ENCODE assay signal across 22 cellular contexts in the genomic region with DNA sequence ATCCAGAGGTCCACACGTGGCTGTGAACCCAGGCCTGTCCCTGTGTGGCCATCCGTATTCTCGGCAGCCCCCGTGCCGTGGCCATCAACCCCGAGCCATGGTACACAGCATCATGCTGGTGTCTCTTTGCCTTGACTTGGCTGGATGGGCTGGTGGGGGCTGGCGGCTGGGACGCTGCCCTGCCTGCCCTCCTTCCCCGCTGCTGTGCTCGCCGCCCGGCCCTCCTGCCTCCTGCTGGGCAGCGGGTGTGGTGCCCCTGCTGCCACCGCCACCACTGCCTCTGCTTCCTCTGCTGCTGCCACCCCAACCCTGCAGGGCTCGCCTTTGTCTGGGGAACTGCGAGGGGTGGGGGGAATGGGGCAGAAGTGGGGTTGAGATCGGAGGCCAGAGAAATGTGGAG. TPM values are rescaled to one million over a fixed set of nuclear protein-coding genes. Genes with fewer than 3 reads are reported as not detected.
"Had no signal": no experiment of that assay in that cellular context is flagged by ENCODE, and none has a peak within 500 bp of the region (broad histone marks: within the 10 kb centered on the region; RNA-seq: fewer than 3 reads in every experiment).

No MANE protein-coding gene starts in this region.

- H3K4me3 ChIP-seq: ascending aorta, hepatocyte, tibial nerve had no signal

- FAIRE-seq: bronchial epithelial cell, islet of Langerhans, TTC549, urothelium cell line had no signal

- H3K27ac ChIP-seq: ascending aorta, hepatocyte, parathyroid adenoma had no signal

- ATAC-seq: effector memory CD8-positive, alpha-beta T cell; left cardiac atrium; naive thymus-derived CD8-positive, alpha-beta T cell; stimulated activated naive CD8-positive, alpha-beta T cell treated with anti-CD3 and anti-CD28 coated beads, Interleukin-15, Interleukin-2, amounts not matched to agents 100 U/mL and 50 U/mL, for 24 hours had no signal

- H3K4me1 ChIP-seq: ascending aorta, parathyroid adenoma had no signal

- H3K27me3 Mint-ChIP-seq: activated CD4-positive, alpha-beta T cell treated with anti-CD3 and anti-CD28 coated beads, Interleukin-2, amount 10 ng/mL, durations not matched to agents 24 days and 14 days; activated naive CD4-positive, alpha-beta T cell treated with anti-CD3 and anti-CD28 coated beads, Interleukin-2, amount 50 U/mL, for 24 hours; effector memory CD8-positive, alpha-beta T cell; naive thymus-derived CD8-positive, alpha-beta T cell had no signal

- DNase-seq: activated CD4-positive, alpha-beta T cell treated with anti-CD3 and anti-CD28 coated beads, Interleukin-2, amount 10 ng/mL, durations not matched to agents 24 days and 14 days; activated CD4-positive, CD25-positive, alpha-beta regulatory T cell; activated CD8-positive, alpha-beta memory T cell treated with anti-CD3 and anti-CD28 coated beads, Interleukin-2, amount 50 U/mL, for 4 hours; activated gamma-delta T cell; activated T-cell treated with anti-CD3 and anti-CD28 coated beads, Interleukin-2, amount 50 U/mL, for 72 hours; dermis blood vessel endothelial cell; effector memory CD8-positive, alpha-beta T cell; foreskin fibroblast; left cardiac atrium; mesenchymal stem cell; naive thymus-derived CD8-positive, alpha-beta T cell; stimulated activated CD8-positive, alpha-beta memory T cell treated with anti-CD3 and anti-CD28 coated beads, Interleukin-4, amount 100 ng/mL, for 48 hours; stimulated activated naive CD8-positive, alpha-beta T cell treated with anti-CD3 and anti-CD28 coated beads, Interleukin-15, Interleukin-2, amounts not matched to agents 100 U/mL and 50 U/mL, for 24 hours had no signal

- H3K9me3 ChIP-seq: ascending aorta, tibial nerve had no signal

- H3K4me2 ChIP-seq: hepatocyte had no signal

- H3K9ac ChIP-seq: parathyroid adenoma had no signal

- H3K79me2 ChIP-seq: parathyroid adenoma had no signal

- H2AFZ ChIP-seq: hepatocyte, parathyroid adenoma had no signal

- H3K27ac Mint-ChIP-seq: activated CD4-positive, alpha-beta T cell treated with anti-CD3 and anti-CD28 coated beads, Interleukin-2, amount 10 ng/mL, durations not matched to agents 24 days and 14 days; activated naive CD4-positive, alpha-beta T cell treated with anti-CD3 and anti-CD28 coated beads, Interleukin-2, amount 50 U/mL, for 24 hours; activated T-cell treated with anti-CD3 and anti-CD28 coated beads, Interleukin-2, amount 50 U/mL, for 72 hours; effector memory CD8-positive, alpha-beta T cell had no signal

- H3K4me3 Mint-ChIP-seq: activated CD4-positive, alpha-beta T cell treated with anti-CD3 and anti-CD28 coated beads, Interleukin-2, amount 10 ng/mL, durations not matched to agents 24 days and 14 days; activated naive CD4-positive, alpha-beta T cell treated with anti-CD3 and anti-CD28 coated beads, Interleukin-2, amount 50 U/mL, for 24 hours; activated T-cell treated with anti-CD3 and anti-CD28 coated beads, Interleukin-2, amount 50 U/mL, for 72 hours; effector memory CD8-positive, alpha-beta T cell; naive thymus-derived CD8-positive, alpha-beta T cell had no signal

- H3K9me3 Mint-ChIP-seq: activated CD4-positive, alpha-beta T cell treated with anti-CD3 and anti-CD28 coated beads, Interleukin-2, amount 10 ng/mL, durations not matched to agents 24 days and 14 days; activated naive CD4-positive, alpha-beta T cell treated with anti-CD3 and anti-CD28 coated beads, Interleukin-2, amount 50 U/mL, for 24 hours; activated T-cell treated with anti-CD3 and anti-CD28 coated beads, Interleukin-2, amount 50 U/mL, for 72 hours; effector memory CD8-positive, alpha-beta T cell had no signal

- H3K27me3 ChIP-seq: ascending aorta, hepatocyte, tibial nerve had no signal

- H3K4me1 Mint-ChIP-seq: activated CD4-positive, alpha-beta T cell treated with anti-CD3 and anti-CD28 coated beads, Interleukin-2, amount 10 ng/mL, durations not matched to agents 24 days and 14 days; activated naive CD4-positive, alpha-beta T cell treated with anti-CD3 and anti-CD28 coated beads, Interleukin-2, amount 50 U/mL, for 24 hours had no signal

RNA-seq across cellular contexts. Expression of a gene that starts 19.7 kb away (rescaled TPM):
- total RNA-seq: naive thymus-derived CD8-positive, alpha-beta T cell had no signal
